In the genomic region with DNA sequence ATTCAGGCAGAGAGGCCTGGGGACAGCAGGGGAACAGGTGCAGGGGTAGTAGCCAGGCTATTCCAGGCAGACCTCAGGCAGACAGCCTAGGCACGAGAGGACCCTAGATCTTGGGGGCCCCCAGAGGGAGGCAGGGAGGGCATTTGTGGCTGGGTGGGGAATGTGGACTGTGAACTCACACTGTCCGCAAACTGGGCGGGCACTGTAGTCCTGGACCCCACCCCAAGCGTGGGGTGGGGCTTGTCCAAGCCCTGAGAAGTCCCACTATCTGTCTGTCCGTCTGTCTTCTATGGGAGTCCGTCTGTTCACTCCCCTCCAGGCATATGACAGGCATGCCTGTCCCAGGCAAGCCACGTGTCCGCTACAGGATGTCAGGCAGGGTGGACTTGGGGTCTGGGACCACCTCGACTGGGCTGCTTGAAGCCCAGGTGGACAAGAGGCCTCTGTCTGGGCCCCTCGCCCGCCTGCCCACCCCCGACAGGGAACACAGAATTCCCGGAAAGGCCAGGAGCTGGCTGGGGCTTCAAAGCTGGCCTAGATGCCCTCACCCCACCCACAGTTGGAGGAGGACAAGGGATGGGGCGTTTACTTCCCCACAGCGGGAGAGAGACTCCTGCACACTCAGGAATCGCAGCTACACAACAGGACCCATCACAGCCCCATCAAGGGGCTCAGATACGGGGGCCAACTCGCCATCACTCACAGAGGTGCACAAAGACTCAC, we compare ENCODE assay signal across 8 cellular contexts. TPM values are rescaled to one million over a fixed set of nuclear protein-coding genes. Genes with fewer than 3 reads are reported as not detected.
DNase-seq lines count a peak whose midpoint lies in the region; ATAC-seq and TF ChIP-seq lines count a peak whose summit lies in the region.

SLC38A5 (minus strand) TSS at position 151 of the 723 bp plus-strand sequence. CDS start 2,336 bp downstream, outside the sequence.

- ATAC-seq in HG02610 (IDR thresholded peaks at IDR 0.05; ENCODE audit: unreplicated experiment), result no peak

- H3K4me3 ChIP-seq in GM06990 (replicated peaks; ENCODE audit: low read depth, low read length) (peak within 1 kb of the TSS; percentile 75), SU-DHL-6 (ENCODE audit: insufficient read depth, low read length, poor library complexity, severe bottlenecking) (peak within 1 kb of the TSS; percentile 85), esophagus muscularis mucosa (peak within 1 kb of the TSS; percentile 34 to 48 (median 34))

- peaks cover 3 to 26% (median 19%) of the 10 kb centered on the region in 4 donors for H3K4me1 ChIP-seq in esophagus muscularis mucosa

- TF ChIP-seq EP300 in esophagus muscularis mucosa (IDR thresholded peaks at IDR 0.05), result no peak

- H3K4me2 ChIP-seq in SU-DHL-6 (ENCODE audit: low read depth, low read length, poor library complexity, severe bottlenecking), result peak within 1 kb of the TSS; percentile 93

- peaks cover 38% of the 10 kb centered on the region for H3K79me2 ChIP-seq in SU-DHL-6 (ENCODE audit: insufficient read depth, low read length)

- peak within 1 kb of the TSS; percentile 96 for H2AFZ ChIP-seq in SU-DHL-6 (ENCODE audit: low read depth, low read length, severe bottlenecking)

- intact Hi-C loops in esophagus muscularis mucosa (cut with DNase I), result no loop called here
- intact Hi-C loops in posterior vena cava (cut with DNase I), result no loop called here

- peak within 1 kb of the TSS; percentile 95 for H3K9ac ChIP-seq in SU-DHL-6 (ENCODE audit: low read length)

- DNase-seq in GM06990 (ENCODE audit: extremely low read depth, insufficient read length), result no peak
- DNase-seq in esophagus muscularis mucosa (ENCODE audit: extremely low spot score), result no peak
- DNase-seq in posterior vena cava (ENCODE audit: low spot score), result peak; percentile 57
- no peak for DNase-seq in AG08395 (ENCODE audit: low spot score)
- DNase-seq in iPS-NIHi11 (ENCODE audit: low spot score), result no peak
- no peak for DNase-seq in NOMO-1 treated with dmso at 0.1 percent for 144 hours (lab: John Stamatoyannopoulos, UW; ENCODE audit: unreplicated experiment)

- H3K27me3 ChIP-seq in GM06990 (replicated peaks; ENCODE audit: control insufficient read depth, insufficient read depth, low read length), result no peaks in the 10 kb centered on the region
- H3K27me3 ChIP-seq in SU-DHL-6 (ENCODE audit: low read length), result no peaks in the 10 kb centered on the region
- peaks cover 0 to 21% (median 0%) of the 10 kb centered on the region in 4 donors for H3K27me3 ChIP-seq in esophagus muscularis mucosa

- no peak for TF ChIP-seq CTCF in GM06990 (IDR thresholded peaks at IDR 0.05; ENCODE audit: insufficient read depth, low read length, poor library complexity, severe bottlenecking)
- TF ChIP-seq CTCF in SU-DHL-6 (IDR thresholded peaks at IDR 0.05; ENCODE audit: insufficient read depth, low read length, poor library complexity, severe bottlenecking), result no peak
- TF ChIP-seq CTCF in esophagus muscularis mucosa (IDR thresholded peaks at IDR 0.05), result no peak

- no peaks in the 10 kb centered on the region for H4K20me1 ChIP-seq in SU-DHL-6 (ENCODE audit: low read depth, low read length)

- no peaks in the 10 kb centered on the region for H3K9me2 ChIP-seq in SU-DHL-6 (replicated peaks; ENCODE audit: insufficient read depth, low read length)

- WGBS in esophagus muscularis mucosa, result 80% methylated on average over 16 of the region's 18 CpGs

- 0 out of 2 replicates have a peak, but pooled peaks cover 6% of the 10 kb centered on the region for H3F3A ChIP-seq in SU-DHL-6 (ENCODE audit: insufficient read depth)

- H3K27ac ChIP-seq in SU-DHL-6 (ENCODE audit: low read depth, low read length), result peak within 1 kb of the TSS; percentile 78
- no peak within 1 kb of the TSS for H3K27ac ChIP-seq in esophagus muscularis mucosa (replicated peaks in 1 of 4)

- no peaks in the 10 kb centered on the region for H3K9me3 ChIP-seq in SU-DHL-6 (ENCODE audit: insufficient read depth, low read length)
- no peaks in the 10 kb centered on the region for H3K9me3 ChIP-seq in esophagus muscularis mucosa

- TF ChIP-seq POLR2A in esophagus muscularis mucosa (IDR thresholded peaks at IDR 0.05; ENCODE audit: low read depth), result no peak

- H3K36me3 ChIP-seq in GM06990 (ENCODE audit: control insufficient read depth, insufficient read depth, low read length) (no peaks in the 10 kb centered on the region; the same call in 1 of the 2 replicates), SU-DHL-6 (ENCODE audit: low read length) (no peaks in the 10 kb centered on the region), esophagus muscularis mucosa (no peaks in the 10 kb centered on the region)

RNA-seq across cellular contexts. Expression of gene SLC38A5, which starts in this region (rescaled TPM):
- total RNA-seq in esophagus muscularis mucosa (1 to 10 TPM; 2.5 to 7.9 (median 7.4) TPM), posterior vena cava (10 to 100 TPM in 1 of 2 donors, 1 to 10 TPM in 1; 9.2 to 11.2 TPM)

Comparison
In these comparisons a context has a peak if more than half of its experiments do, and no peak if none do; other contexts are left out.
1. H3K4me3 ChIP-seq: peak in every context shown above with its lines; median percentile 85 in SU-DHL-6; 75 in GM06990; 34 in esophagus muscularis mucosa.